12 cellular contexts compared by ENCODE assay signal in the genomic region with DNA sequence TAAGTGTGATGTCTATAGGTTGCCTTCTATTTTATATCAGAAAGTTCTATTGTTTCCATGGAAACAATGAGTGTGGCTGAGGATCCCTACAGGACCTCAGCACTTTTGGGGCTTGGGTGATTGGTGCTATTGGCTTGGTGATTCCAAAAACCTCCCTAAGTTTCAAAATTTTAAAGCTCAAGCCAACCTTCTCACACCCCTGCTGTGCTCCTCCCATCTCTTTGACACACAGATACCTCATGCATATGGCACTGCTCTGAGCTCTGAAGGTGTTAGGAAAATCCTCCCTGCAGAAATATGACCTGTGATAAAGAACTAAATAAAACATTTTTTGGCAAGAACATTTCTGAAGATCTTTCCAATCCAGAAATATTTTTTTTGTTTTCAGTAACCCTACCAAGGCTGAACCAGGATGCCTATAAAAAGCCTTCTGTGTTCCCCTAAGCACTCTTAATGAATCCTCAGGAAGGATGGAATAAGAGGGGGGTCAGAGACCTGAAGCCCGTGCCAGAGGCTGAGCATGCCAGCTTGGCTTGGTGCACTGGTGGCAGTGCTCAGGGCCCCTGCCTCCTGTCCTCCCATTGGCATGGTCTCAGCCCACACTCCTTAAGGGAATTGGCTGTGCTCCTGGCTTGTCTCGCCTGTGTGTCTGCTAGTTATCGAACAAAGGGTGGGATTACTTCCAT.
DNase-seq lines count a peak whose midpoint lies in the region; ATAC-seq, FAIRE-seq and TF ChIP-seq lines count a peak whose summit lies in the region.
"Had no signal": no experiment of that assay in that cellular context is flagged by ENCODE, and none has a peak within 500 bp of the region (broad histone marks: within the 10 kb centered on the region; RNA-seq: fewer than 3 reads in every experiment).

No MANE protein-coding gene starts in this region.

- DNase-seq in NCI-H1105 (lab: John Stamatoyannopoulos, UW): peak; percentile 63
- no peak for DNase-seq in K562 (ENCODE audit: extremely low read depth in 1 of 4, low spot score in 3 of 4)
- peak; percentile 64 for DNase-seq in inferior parietal cortex (ENCODE audit: extremely low spot score)
- no peak for DNase-seq in smooth muscle cell (lab: John Stamatoyannopoulos, UW; ENCODE audit: unreplicated experiment)
- DNase-seq in mesenteric fat pad (ENCODE audit: low spot score): no peak
- DNase-seq: activated T-cell treated with anti-CD3 and anti-CD28 coated beads, Interleukin-2, amount 50 U/mL, for 48 hours; CD8-positive, alpha-beta T cell; stimulated activated CD4-positive, alpha-beta T cell treated with anti-CD3 and anti-CD28 coated beads, Interleukin-12 subunit alpha, Interleukin-12 subunit beta, amount 100 ng/mL, for 4 hours; WERI-Rb-1 had no signal

- intact Hi-C loops in K562 (cut with micrococcal nuclease): no loop called here

- POLR2A ChIA-PET in K562 (lab: Yijun Ruan, JAX): interaction anchor here (1.1 kb wide), 1 partner anchor 18 kb away, joined by 4 read pairs; no protein-coding TSS in a partner anchor

- in situ Hi-C loops in K562 (cut with MboI): no loop called here

- H3K36me3 ChIP-seq in K562 (ENCODE audit: control insufficient read depth, insufficient read depth, low read length) (no peaks in the 10 kb centered on the region), smooth muscle cell (ENCODE audit: low read depth) (no peaks in the 10 kb centered on the region)
- H3K36me3 ChIP-seq: WERI-Rb-1 had no signal

- ATAC-seq in K562 (no peak), HG03135 (IDR thresholded peaks at IDR 0.05; ENCODE audit: unreplicated experiment) (no peak), GM18511 (IDR thresholded peaks at IDR 0.05; ENCODE audit: unreplicated experiment) (no peak)
- ATAC-seq: CD8-positive, alpha-beta T cell had no signal

- FAIRE-seq in K562 (lab: Jason Lieb, UNC): peak; percentile 61
- FAIRE-seq: frontal cortex had no signal

- TF ChIP-seq EP300 in K562 (IDR thresholded peaks at IDR 0.05; ENCODE audit: low read length): no peak

- H3K79me2 ChIP-seq in K562 (ENCODE audit: control insufficient read depth, insufficient read depth, low read length) (no peaks in the 10 kb centered on the region), smooth muscle cell (ENCODE audit: low read depth) (no peaks in the 10 kb centered on the region)

- H2AFZ ChIP-seq in K562 (ENCODE audit: low read depth, low read length) (no peak overlapping the region), smooth muscle cell (ENCODE audit: low read depth) (peak overlapping the region; percentile 91)

- H3K27ac ChIP-seq in K562 (ENCODE audit: extremely low read depth, low read depth, low read length) (no peak overlapping the region), smooth muscle cell (ENCODE audit: low read depth) (peak overlapping the region; percentile 79)
- H3K27ac ChIP-seq: WERI-Rb-1 had no signal

- no peaks in the 10 kb centered on the region for H4K20me1 ChIP-seq in K562 (replicated peaks; ENCODE audit: control insufficient read depth, insufficient read depth, low read length)
- no peaks in the 10 kb centered on the region for H4K20me1 ChIP-seq in smooth muscle cell (ENCODE audit: low read depth)

- CTCF ChIA-PET in K562 (lab: Yijun Ruan, JAX; ENCODE audit: low intra/inter-chr PET ratio): interaction anchor here (0.5 kb wide), 1 partner anchor 85 kb away, joined by 3 read pairs; no protein-coding TSS in a partner anchor

- 0% methylated on average over 3 of the region's 3 CpGs for WGBS in K562 (ENCODE audit: insufficient coverage, low coverage, missing lambda C conversion rate)
- 82% methylated on average over 3 of the region's 3 CpGs for WGBS in smooth muscle cell (ENCODE audit: low lambda C conversion rate)

- H3K9ac ChIP-seq in K562 (ENCODE audit: insufficient read depth in 1 of 2, low read depth in 2 of 2, low read length in 2 of 2): no peak overlapping the region
- peak overlapping the region; percentile 58 for H3K9ac ChIP-seq in smooth muscle cell (ENCODE audit: low read depth)

- no peak overlapping the region for H3K4me3 ChIP-seq in K562
- H3K4me3 ChIP-seq in smooth muscle cell: peak overlapping the region; percentile 36

- TF ChIP-seq CTCF in K562 (IDR thresholded peaks at IDR 0.05 in 2 of 3, conservative IDR thresholded peaks at IDR 0.05 in 1 of 3; ENCODE audit: insufficient read depth in 2 of 3, low read depth in 1 of 3, low read length in 3 of 3): no peak
- TF ChIP-seq CTCF in smooth muscle cell (IDR thresholded peaks at IDR 0.05; ENCODE audit: borderline replicate concordance, insufficient read depth, poor library complexity, severe bottlenecking): no peak

- H3K27me3 ChIP-seq in K562 (ENCODE audit: control insufficient read depth in 2 of 2, insufficient read depth in 2 of 2, low read length in 2 of 2) (peaks cover 9 to 23% of the 10 kb centered on the region in 2 experiments), smooth muscle cell (ENCODE audit: low read depth) (no peaks in the 10 kb centered on the region)

- H3F3A ChIP-seq in smooth muscle cell (ENCODE audit: low read depth): no peaks in the 10 kb centered on the region

- no TSS peak for BruUV-seq in K562 (replicated peaks; lab: Mats Ljungman, UMichigan)

- H3K4me2 ChIP-seq in K562 (ENCODE audit: insufficient read depth, low read length) (no peak overlapping the region), smooth muscle cell (peak overlapping the region; percentile 79)

- H3K9me3 ChIP-seq in K562 (replicated peaks; ENCODE audit: control insufficient read depth, insufficient read depth, low read depth, low read length) (no peaks in the 10 kb centered on the region), smooth muscle cell (replicated peaks; ENCODE audit: low read depth) (no peaks in the 10 kb centered on the region)

- TF ChIP-seq RAD21 in K562 (CRISPR knock-in tag; conservative IDR thresholded peaks at IDR 0.05 in 1 of 2, IDR thresholded peaks at IDR 0.05 in 1 of 2): no peak

- no peak for TF ChIP-seq POLR2A in K562 (conservative IDR thresholded peaks at IDR 0.05)

- H3K9me1 ChIP-seq in K562 (ENCODE audit: control insufficient read depth, insufficient read depth, low read length): no peaks in the 10 kb centered on the region

- peaks cover 0 to 4% of the 10 kb centered on the region in 2 experiments; a peak in 1 of 5 replicates for H3K4me1 ChIP-seq in K562 (replicated peaks in 1 of 2; ENCODE audit: control insufficient read depth in 2 of 2, insufficient read depth in 2 of 2, low read length in 2 of 2)
- H3K4me1 ChIP-seq in smooth muscle cell (ENCODE audit: low read depth): peaks cover 20% of the 10 kb centered on the region

TF ChIP-seq in K562, 482 proteins besides CTCF, POLR2A, EP300 and RAD21:
- peak; percentile 64 for TF ChIP-seq RFX1 (IDR thresholded peaks at IDR 0.05)
- no peak for TF ChIP-seq CBFA2T3 (IDR thresholded peaks at IDR 0.05)

Comparison
In these comparisons a context has a peak if more than half of its experiments do, and no peak if none do; other contexts are left out.
1. DNase-seq: peak in NCI-H1105 (single experiment) and inferior parietal cortex (single experiment); none in K562 (0 of 4), smooth muscle cell (single experiment) and mesenteric fat pad (single experiment).